In genomic region chr10:11875183-11875498, GRCh38 we compare ENCODE assay signal across 1 cellular context.
TF ChIP-seq lines count a peak whose summit lies in the region.

No MANE protein-coding gene starts in this region.

TF ChIP-seq in HepG2, 621 proteins besides CTCF, POLR2A, EP300 and RAD21 (continued from another document and continues in another):
- TF ChIP-seq ZNF512B (CRISPR knock-in tag; IDR thresholded peaks at IDR 0.05; ENCODE audit: borderline replicate concordance), result no peak
- TF ChIP-seq AKNA (CRISPR knock-in tag; IDR thresholded peaks at IDR 0.05; ENCODE audit: borderline replicate concordance), result no peak
- no peak for TF ChIP-seq JDP2 (CRISPR knock-in tag; IDR thresholded peaks at IDR 0.05; ENCODE audit: borderline replicate concordance)
- TF ChIP-seq MNT (IDR thresholded peaks at IDR 0.05), result no peak
- TF ChIP-seq CERS6 (CRISPR knock-in tag; IDR thresholded peaks at IDR 0.05), result 0 out of 2 replicates have a peak, but pooled peaks have one; percentile 48
- TF ChIP-seq TBL1XR1 (IDR thresholded peaks at IDR 0.05; ENCODE audit: borderline replicate concordance, low read length, partially characterized antibody), result no peak
- no peak for TF ChIP-seq KLF13 (CRISPR knock-in tag; IDR thresholded peaks at IDR 0.05)
- TF ChIP-seq ZBTB1 (CRISPR knock-in tag; IDR thresholded peaks at IDR 0.05; ENCODE audit: borderline replicate concordance), result no peak
- no peak for TF ChIP-seq ZNF839 (CRISPR knock-in tag; IDR thresholded peaks at IDR 0.05; ENCODE audit: borderline replicate concordance)
- no peak for TF ChIP-seq ZNF430 (CRISPR knock-in tag; IDR thresholded peaks at IDR 0.05)
- TF ChIP-seq ARID3A (IDR thresholded peaks at IDR 0.05; ENCODE audit: low read depth, low read length), result no peak
- TF ChIP-seq REL (CRISPR knock-in tag; conservative IDR thresholded peaks at IDR 0.05), result no peak
- no peak for TF ChIP-seq KDM6A (CRISPR knock-in tag; IDR thresholded peaks at IDR 0.05; ENCODE audit: low read depth)
- TF ChIP-seq ETV6 (CRISPR knock-in tag; conservative IDR thresholded peaks at IDR 0.05), result no peak
- TF ChIP-seq TOE1 (CRISPR knock-in tag; IDR thresholded peaks at IDR 0.05), result no peak
- no peak for TF ChIP-seq ZSCAN20 (CRISPR knock-in tag; IDR thresholded peaks at IDR 0.05; ENCODE audit: borderline replicate concordance)
- TF ChIP-seq GTF3A (CRISPR knock-in tag; conservative IDR thresholded peaks at IDR 0.05), result no peak
- no peak for TF ChIP-seq ZNF205 (CRISPR knock-in tag; IDR thresholded peaks at IDR 0.05)
- TF ChIP-seq ATF5 (CRISPR knock-in tag; IDR thresholded peaks at IDR 0.05; ENCODE audit: low read depth), result 0 out of 2 replicates have a peak, but pooled peaks have one; percentile 8
- no peak for TF ChIP-seq ELF3 (CRISPR knock-in tag; IDR thresholded peaks at IDR 0.05)
- no peak for TF ChIP-seq ELF1 (CRISPR knock-in tag; IDR thresholded peaks at IDR 0.05)
- 0 out of 2 replicates have a peak, but pooled peaks have one; percentile 2 for TF ChIP-seq HOXA9 (CRISPR knock-in tag; IDR thresholded peaks at IDR 0.05; ENCODE audit: borderline replicate concordance)
- TF ChIP-seq MAX (IDR thresholded peaks at IDR 0.05), result no peak
- no peak for TF ChIP-seq MTERF4 (CRISPR knock-in tag; IDR thresholded peaks at IDR 0.05)
- TF ChIP-seq ZNF574 (CRISPR knock-in tag; IDR thresholded peaks at IDR 0.05), result peak; percentile 11; the same call in 1 of the 2 replicates
- no peak for TF ChIP-seq ZNF7 (CRISPR knock-in tag; IDR thresholded peaks at IDR 0.05)
- TF ChIP-seq PREB (CRISPR knock-in tag; IDR thresholded peaks at IDR 0.05), result no peak
- no peak for TF ChIP-seq ZNF562 (CRISPR knock-in tag; IDR thresholded peaks at IDR 0.05; ENCODE audit: borderline replicate concordance)
- no peak for TF ChIP-seq CAMTA2 (CRISPR knock-in tag; IDR thresholded peaks at IDR 0.05; ENCODE audit: borderline replicate concordance)
- no peak for TF ChIP-seq HNF4G (IDR thresholded peaks at IDR 0.05; ENCODE audit: borderline replicate concordance, low read depth, low read length)
- no peak for TF ChIP-seq HNF4G (CRISPR knock-in tag; IDR thresholded peaks at IDR 0.05; ENCODE audit: borderline replicate concordance, low read depth)
- no peak for TF ChIP-seq CENPT (CRISPR knock-in tag; IDR thresholded peaks at IDR 0.05; ENCODE audit: low read depth)
- no peak for TF ChIP-seq HCFC1 (IDR thresholded peaks at IDR 0.05; ENCODE audit: low read depth, low read length)
- TF ChIP-seq ZNF597 (CRISPR knock-in tag; IDR thresholded peaks at IDR 0.05), result no peak
- TF ChIP-seq ZNF3 (CRISPR knock-in tag; IDR thresholded peaks at IDR 0.05), result no peak
- no peak for TF ChIP-seq CBX5 (CRISPR knock-in tag; IDR thresholded peaks at IDR 0.05; ENCODE audit: borderline replicate concordance)
- TF ChIP-seq SYNCRIP (IDR thresholded peaks at IDR 0.05; ENCODE audit: insufficient read depth, low read depth, low read length), result no peak
- TF ChIP-seq SP5 (CRISPR knock-in tag; IDR thresholded peaks at IDR 0.05; ENCODE audit: borderline replicate concordance, low read depth), result no peak
- TF ChIP-seq NFIB (CRISPR knock-in tag; IDR thresholded peaks at IDR 0.05; ENCODE audit: borderline replicate concordance), result no peak
- no peak for TF ChIP-seq HMGA1 (CRISPR knock-in tag; conservative IDR thresholded peaks at IDR 0.05)
- TF ChIP-seq FOXO1 (CRISPR knock-in tag; IDR thresholded peaks at IDR 0.05), result no peak
